ENCODE assay signal across 8 cellular contexts in genomic region chr3:195914648-195915473, GRCh38.
DNase-seq lines count a peak whose midpoint lies in the region; ATAC-seq lines count a peak whose summit lies in the region.

No MANE protein-coding gene starts in this region.

- H3K27me3 Mint-ChIP-seq in central memory CD8-positive, alpha-beta T cell: peaks cover 23% of the 10 kb centered on the region

- no peaks in the 10 kb centered on the region for H3K9me3 Mint-ChIP-seq in central memory CD8-positive, alpha-beta T cell

- peak overlapping the region; percentile 46 for H3K27ac Mint-ChIP-seq in central memory CD8-positive, alpha-beta T cell (ENCODE audit: low read depth)

- peak; percentile 81 for ATAC-seq in HG03139 (IDR thresholded peaks at IDR 0.05; ENCODE audit: unreplicated experiment)
- ATAC-seq in central memory CD8-positive, alpha-beta T cell (replicated peaks; ENCODE audit: extremely low read depth, poor library complexity, severe bottlenecking): peak; percentile 94

- H3K4me3 Mint-ChIP-seq in central memory CD8-positive, alpha-beta T cell: no peak overlapping the region

- peaks cover 5% of the 10 kb centered on the region for H3K36me3 Mint-ChIP-seq in central memory CD8-positive, alpha-beta T cell (ENCODE audit: insufficient read depth)

- peaks cover 9% of the 10 kb centered on the region for H3K4me1 Mint-ChIP-seq in central memory CD8-positive, alpha-beta T cell

- DNase-seq in activated gamma-delta T cell treated with Interleukin-2 at 50 U/mL for 16 hours (peak; percentile 95), activated gamma-delta T cell (lab: John Stamatoyannopoulos, UW) (no peak), T-helper 22 cell (ENCODE audit: low read depth) (peak; percentile 77), left kidney (ENCODE audit: low read depth, low spot score) (peak; percentile 98), nucleus accumbens (lab: John Stamatoyannopoulos, UW) (no peak)
- DNase-seq in central memory CD8-positive, alpha-beta T cell (ENCODE audit: low spot score in 2 of 2): peak; percentile 85 to 92
- peak; percentile 94 to 95 for DNase-seq in stimulated activated CD4-positive, alpha-beta T cell treated with anti-CD3 and anti-CD28 coated beads, Interleukin-4, amount 100 ng/mL, for 4 hours

Comparison
In these comparisons a context has a peak if more than half of its experiments do, and no peak if none do; other contexts are left out.
1. DNase-seq: peak in activated gamma-delta T cell treated with Interleukin-2 at 50 U/mL for 16 hours (single experiment), T-helper 22 cell (single experiment), central memory CD8-positive, alpha-beta T cell (2 of 2), left kidney (single experiment) and stimulated activated CD4-positive, alpha-beta T cell treated with anti-CD3 and anti-CD28 coated beads, Interleukin-4, amount 100 ng/mL, for 4 hours (2 of 2); none in activated gamma-delta T cell (single experiment) and nucleus accumbens (0 of 56).